Comparison of ENCODE assay signal across 22 cellular contexts in the genomic region with DNA sequence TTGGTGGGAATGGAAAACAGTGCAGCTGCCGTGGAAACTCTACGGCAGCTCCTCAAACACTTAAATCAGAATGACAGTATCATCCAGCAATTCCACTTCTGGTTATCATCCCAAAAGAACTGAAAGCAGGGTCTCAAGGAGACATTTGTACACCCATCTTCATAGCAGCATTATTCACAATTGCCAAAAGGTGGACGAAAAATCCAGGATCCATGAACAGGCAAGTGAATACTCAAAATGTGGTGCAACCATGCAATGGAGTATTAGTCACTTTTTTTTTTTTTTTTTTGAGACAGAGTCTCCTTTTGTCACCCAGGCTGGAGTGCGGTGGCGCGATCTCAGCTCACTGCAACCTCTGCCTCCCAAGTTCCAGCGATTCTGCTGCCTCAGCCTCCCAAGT. TPM values are rescaled to one million over a fixed set of nuclear protein-coding genes. Genes with fewer than 3 reads are reported as not detected.
"Had no signal": no experiment of that assay in that cellular context is flagged by ENCODE, and none has a peak within 500 bp of the region (broad histone marks: within the 10 kb centered on the region; RNA-seq: fewer than 3 reads in every experiment).

No MANE protein-coding gene starts in this region.

- H3K4me3 Mint-ChIP-seq: activated B cell treated with CpG ODN at 0.5 μM for 24 hours; activated CD4-positive, alpha-beta T cell treated with anti-CD3 and anti-CD28 coated beads, Interleukin-2, amount 10 ng/mL, durations not matched to agents 24 days and 14 days; activated CD8-positive, alpha-beta T cell treated with anti-CD3 and anti-CD28 coated beads, Interleukin-2, amount 10 ng/mL, durations not matched to agents 7 days and 5 days; activated naive CD8-positive, alpha-beta T cell; neural progenitor cell had no signal

- H3K9me3 Mint-ChIP-seq: activated CD4-positive, alpha-beta T cell treated with anti-CD3 and anti-CD28 coated beads, Interleukin-2, amount 10 ng/mL, durations not matched to agents 24 days and 14 days had no signal

- H2AFZ ChIP-seq: neural progenitor cell had no signal

- H3K4me2 ChIP-seq: neural progenitor cell had no signal

- H3K4me3 ChIP-seq: body of pancreas, gastrocnemius medialis, heart left ventricle, lung, neural progenitor cell, ovary had no signal

- H3K4me1 ChIP-seq: body of pancreas, gastrocnemius medialis, neural progenitor cell had no signal

- H3K27me3 ChIP-seq: body of pancreas, gastrocnemius medialis, heart left ventricle, neural progenitor cell, ovary had no signal

- H3K36me3 Mint-ChIP-seq: activated naive CD8-positive, alpha-beta T cell had no signal

- DNase-seq: activated B cell treated with CpG ODN at 0.5 μM for 24 hours; activated CD4-positive, alpha-beta T cell treated with anti-CD3 and anti-CD28 coated beads, Interleukin-2, amount 10 ng/mL, durations not matched to agents 24 days and 14 days; activated CD8-positive, alpha-beta memory T cell treated with anti-CD3 and anti-CD28 coated beads, Interleukin-2, amount 50 U/mL, for 4 hours; activated CD8-positive, alpha-beta T cell treated with anti-CD3 and anti-CD28 coated beads, Interleukin-2, amount 10 ng/mL, durations not matched to agents 7 days and 5 days; activated gamma-delta T cell treated with Interleukin-2 at 50 U/mL for 16 hours; amniotic stem cell; body of pancreas; effector memory CD4-positive, alpha-beta T cell; gastrocnemius medialis; left cardiac atrium; ovary; stimulated activated CD4-positive, alpha-beta T cell treated with anti-CD3 and anti-CD28 coated beads, Interleukin-15, amount 100 ng/mL, for 24 hours; stimulated activated CD4-positive, alpha-beta T cell treated with anti-CD3 and anti-CD28 coated beads, Interleukin-4, amount 100 ng/mL, for 24 hours; stimulated activated naive CD4-positive, alpha-beta T cell treated with Interleukin-2 at 50 U/mL for 16 hours; T-helper 2 cell; trophoblast cell had no signal

- H3K27ac ChIP-seq: body of pancreas, gastrocnemius medialis, heart left ventricle, neural progenitor cell, ovary had no signal

- H3K4me1 Mint-ChIP-seq: activated B cell treated with CpG ODN at 0.5 μM for 24 hours; activated CD4-positive, alpha-beta T cell treated with anti-CD3 and anti-CD28 coated beads, Interleukin-2, amount 10 ng/mL, durations not matched to agents 24 days and 14 days; neural progenitor cell had no signal

- H3K27ac Mint-ChIP-seq: activated B cell treated with CpG ODN at 0.5 μM for 24 hours; activated CD4-positive, alpha-beta T cell treated with anti-CD3 and anti-CD28 coated beads, Interleukin-2, amount 10 ng/mL, durations not matched to agents 24 days and 14 days; activated CD8-positive, alpha-beta T cell treated with anti-CD3 and anti-CD28 coated beads, Interleukin-2, amount 10 ng/mL, durations not matched to agents 7 days and 5 days; activated naive CD8-positive, alpha-beta T cell; neural progenitor cell had no signal

- H3K27me3 Mint-ChIP-seq: activated B cell treated with CpG ODN at 0.5 μM for 24 hours; activated naive CD8-positive, alpha-beta T cell had no signal

- H3K9me3 ChIP-seq: body of pancreas, ovary had no signal

- H3K9ac ChIP-seq: neural progenitor cell had no signal

- H3K36me3 ChIP-seq: gastrocnemius medialis, heart left ventricle, neural progenitor cell, ovary had no signal

RNA-seq across cellular contexts. Expression of gene PVALEF, which starts 11.3 kb away (rescaled TPM):
- total RNA-seq: activated B cell treated with CpG ODN at 0.5 μM for 24 hours; activated CD4-positive, alpha-beta T cell treated with anti-CD3 and anti-CD28 coated beads, Interleukin-2, amount 10 ng/mL, durations not matched to agents 24 days and 14 days; activated CD8-positive, alpha-beta T cell treated with anti-CD3 and anti-CD28 coated beads, Interleukin-2, amount 10 ng/mL, durations not matched to agents 7 days and 5 days; body of pancreas; fibroblast of lung; gastrocnemius medialis; heart left ventricle; left cardiac atrium; lung; ovary; renal cortical epithelial cell had no signal
- polyA plus RNA-seq: fibroblast of lung, heart left ventricle, lung, ovary had no signal
